In the genomic region with DNA sequence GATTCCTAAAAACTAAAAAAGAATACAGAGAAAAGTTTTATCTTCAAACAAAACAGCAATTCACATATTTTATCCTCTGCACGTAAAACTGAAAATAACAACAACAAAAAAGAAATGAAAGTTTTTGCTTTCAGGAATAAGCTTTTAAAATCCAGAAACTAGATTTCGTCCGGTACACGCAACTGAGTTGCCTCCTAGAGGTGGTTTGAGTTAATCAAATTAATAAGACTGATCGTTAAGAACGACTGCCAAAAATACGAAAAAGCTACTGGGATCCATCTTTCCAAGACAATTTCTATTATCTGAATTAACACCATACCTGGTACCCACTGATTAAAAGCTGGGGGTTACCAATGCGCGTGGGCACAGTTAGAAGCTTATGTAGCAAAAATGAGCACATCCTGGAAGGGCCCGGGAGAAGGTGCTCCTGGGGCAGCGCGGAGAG, we compare ENCODE assay signal across 8 cellular contexts. TPM values are rescaled to one million over a fixed set of nuclear protein-coding genes. Genes with fewer than 3 reads are reported as not detected.
DNase-seq lines count a peak whose midpoint lies in the region; ATAC-seq, FAIRE-seq and TF ChIP-seq lines count a peak whose summit lies in the region.

No MANE protein-coding gene starts in this region.

- peak overlapping the region; percentile 91 for H3K9ac ChIP-seq in GM12878 (ENCODE audit: control insufficient read depth, insufficient read depth, low read length)

- no peaks in the 10 kb centered on the region for H4K20me1 ChIP-seq in GM12878 (ENCODE audit: control insufficient read depth, insufficient read depth)

- H3K4me3 ChIP-seq in GM12865 (ENCODE audit: low read depth, low read length) (peak overlapping the region; percentile 87), GM12878 (peak overlapping the region; percentile 100), lower lobe of right lung (peak overlapping the region; percentile 99), vagina (peak overlapping the region; percentile 82 to 100)

- CTCF ChIA-PET in GM12878 (lab: Yijun Ruan, JAX), result interaction anchor here (1.0 to 1.7 kb wide), 5 partner anchors 9 to 30 kb away, joined by 3 to 6 read pairs (median 4); partner anchors contain the start of genes PSMB1 and TBP

- in situ Hi-C loops in GM12878 (cut with MboI), result no loop called here

- intact Hi-C loops in GM12878 (cut with micrococcal nuclease; ENCODE audit: unreplicated experiment), result loop anchor here (1.0 kb wide), 1 partner anchor 29 kb away; the partner anchor contains the start of gene TBP
- intact Hi-C loops in lower lobe of right lung (cut with DNase I), result no loop called here
- intact Hi-C loops in vagina (cut with DNase I), result no loop called here

- ATAC-seq in HG03565 (IDR thresholded peaks at IDR 0.05; ENCODE audit: unreplicated experiment), result peak; percentile 1
- ATAC-seq in GM12878, result no peak
- ATAC-seq in lower lobe of right lung, result no peak
- ATAC-seq in omental fat pad (ENCODE audit: low FRiP score), result no peak
- no peak for ATAC-seq in HG03196 (IDR thresholded peaks at IDR 0.05; ENCODE audit: unreplicated experiment)

- H3K4me2 ChIP-seq in GM12878 (ENCODE audit: control insufficient read depth, insufficient read depth), result peak overlapping the region; percentile 76

- DNase-seq in GM12865 (ENCODE audit: low read depth) (no peak), GM12878 (ENCODE audit: low read depth, low spot score) (no peak), lower lobe of right lung (no peak), vagina (ENCODE audit: extremely low spot score in 2 of 2) (no peak), ureter (ENCODE audit: low spot score) (no peak), omental fat pad (ENCODE audit: low spot score) (no peak)

- H3K79me2 ChIP-seq in GM12878 (ENCODE audit: control insufficient read depth, insufficient read depth, low read length), result peaks cover 27% of the 10 kb centered on the region

- TF ChIP-seq POLR2A in GM12878 (IDR thresholded peaks at IDR 0.05; ENCODE audit: low read depth, low read length) (no peak), vagina (IDR thresholded peaks at IDR 0.05) (no peak)

- peak overlapping the region; percentile 94 for H2AFZ ChIP-seq in GM12878 (ENCODE audit: control insufficient read depth, low read depth, low read length)

- H3K4me1 ChIP-seq in GM12878 (ENCODE audit: control insufficient read depth, insufficient read depth, low read length), result peaks cover 6% of the 10 kb centered on the region; the same call in 1 of the 2 replicates
- H3K4me1 ChIP-seq in lower lobe of right lung, result peaks cover 19% of the 10 kb centered on the region
- H3K4me1 ChIP-seq in vagina, result peaks cover 19% of the 10 kb centered on the region

- SMC1A ChIA-PET in GM12878 (lab: Charles Lee; ENCODE audit: uncharacterized antibody, unreplicated experiment), result interaction anchor here (0.9 to 1.8 kb wide), 5 partner anchors 9 to 30 kb away, joined by 3 to 8 read pairs (median 4); partner anchors contain the start of gene TBP

- TF ChIP-seq EP300 in GM12878 (IDR thresholded peaks at IDR 0.05; ENCODE audit: borderline replicate concordance in 1 of 2, control insufficient read depth in 1 of 2, low read depth in 2 of 2, low read length in 2 of 2), result no peak

- TF ChIP-seq CTCF in GM12865 (IDR thresholded peaks at IDR 0.05; ENCODE audit: insufficient read depth, low read depth, low read length, missing control alignments), result no peak
- peak in 1 of 3 experiments; percentile 6; a peak in 1 of 6 replicates for TF ChIP-seq CTCF in GM12878 (IDR thresholded peaks at IDR 0.05 in 2 of 3, conservative IDR thresholded peaks at IDR 0.05 in 1 of 3; ENCODE audit: control insufficient read depth in 2 of 3, extremely low read depth in 1 of 3, insufficient read depth in 1 of 3, low read depth in 3 of 3, low read length in 3 of 3)
- no peak for TF ChIP-seq CTCF in lower lobe of right lung (IDR thresholded peaks at IDR 0.05)
- no peak for TF ChIP-seq CTCF in vagina (IDR thresholded peaks at IDR 0.05)
- no peak for TF ChIP-seq CTCF in omental fat pad (IDR thresholded peaks at IDR 0.05)

- WGBS in GM12878 (ENCODE audit: insufficient coverage, insufficient replicate concordance, low lambda C conversion rate, missing lambda C conversion rate), result under 1% methylated on average over 12 of the region's 12 CpGs

- H3K36me3 ChIP-seq in GM12878 (ENCODE audit: control insufficient read depth in 2 of 2, insufficient read depth in 2 of 2, low read length in 1 of 2), result peaks cover 0 to 9% of the 10 kb centered on the region in 2 experiments; a peak in 3 of 4 replicates
- peaks cover 44% of the 10 kb centered on the region for H3K36me3 ChIP-seq in lower lobe of right lung
- H3K36me3 ChIP-seq in vagina, result peaks cover 0 to 12% of the 10 kb centered on the region in 2 donors

- no peak for TF ChIP-seq RAD21 in GM12878 (IDR thresholded peaks at IDR 0.05; ENCODE audit: insufficient read depth, low read depth, low read length)

- BruUV-seq in GM12878 (replicated peaks; lab: Mats Ljungman, UMichigan), result no TSS peak

- H3K9me3 ChIP-seq in GM12878 (replicated peaks; ENCODE audit: control insufficient read depth, insufficient read depth, low read length), result no peaks in the 10 kb centered on the region
- no peaks in the 10 kb centered on the region for H3K9me3 ChIP-seq in lower lobe of right lung
- H3K9me3 ChIP-seq in vagina, result no peaks in the 10 kb centered on the region

- POLR2A ChIA-PET in GM12878 (lab: Charles Lee), result interaction anchor here (0.8 to 0.9 kb wide), 2 partner anchors 27 to 31 kb away, joined by 3 to 4 read pairs; no protein-coding TSS in a partner anchor

- no peak for FAIRE-seq in GM12878 (lab: Jason Lieb, UNC)

- H3K27ac ChIP-seq in GM12878 (ENCODE audit: control insufficient read depth, insufficient read depth) (peak overlapping the region; percentile 66), lower lobe of right lung (peak overlapping the region; percentile 94), vagina (peak overlapping the region; percentile 70)

- RAD21 ChIA-PET in GM12878 (lab: Charles Lee; ENCODE audit: unreplicated experiment), result interaction anchor here (1.3 to 1.5 kb wide), 3 partner anchors 19 to 32 kb away, joined by 4 to 7 read pairs (median 4); partner anchors contain the start of gene TBP

- no peaks in the 10 kb centered on the region for H3K27me3 ChIP-seq in GM12878 (replicated peaks in 1 of 2; ENCODE audit: control insufficient read depth in 2 of 2, insufficient read depth in 2 of 2, low read length in 1 of 2)
- H3K27me3 ChIP-seq in lower lobe of right lung (ENCODE audit: low read depth), result no peaks in the 10 kb centered on the region
- H3K27me3 ChIP-seq in vagina, result no peaks in the 10 kb centered on the region

RNA-seq across cellular contexts. Expression of gene PDCD2, which starts 0.7 kb away (rescaled TPM):
- 72.5 and 78.9 TPM in 2 replicates for total RNA-seq in GM12878 (2013; cell fraction: nucleolus; rRNA removed)
- 109 and 115 TPM in 2 replicates for total RNA-seq in GM12878 (2014; rRNA removed)
- 86.5 and 92.9 TPM in 2 replicates for total RNA-seq in GM12878 (2014; rRNA removed; fragmentation: Illumina TruSeq; extraction: Trizol)
- 90.7 and 93.1 TPM in 2 replicates for total RNA-seq in GM12878 (2021)
- polyA plus RNA-seq in GM12878 (2011; ENCODE audit: low read depth), result 26.8 TPM
- polyA plus RNA-seq in GM12878 (2011; rRNA removed), result 105 and 129 TPM in 2 replicates
- 63.1 and 69.8 TPM in 2 replicates for polyA plus RNA-seq in GM12878 (2011; cell fraction: cytosol; rRNA removed)
- polyA plus RNA-seq in GM12878 (2011; cell fraction: nucleus; rRNA removed), result 55.5 and 57.7 TPM in 2 replicates
- 48.0 and 60.1 TPM in 2 replicates for polyA plus RNA-seq in GM12878 (2012)
- 97.5 and 116 TPM in 2 replicates for polyA plus RNA-seq in GM12878 (2014; fragmentation: Illumina TruSeq; extraction: Trizol)
- 10 to 100 TPM; 27.4 to 57.3 TPM for polyA plus RNA-seq in GM12878 (2014; fragmentation: Nextera tagmentation; extraction: Ambion mirVana)
- 103 and 122 TPM in 2 replicates for polyA plus RNA-seq in GM12878 (2014; rRNA removed)
- 100 to 1,000 TPM; 149 to 154 TPM for polyA plus RNA-seq in GM12878 (2016; fragmentation: Nextera tagmentation; extraction: Ambion mirVana)
- polyA minus RNA-seq in GM12878 (2011; rRNA and poly(A)+ RNA removed), result 38.2 and 44.4 TPM in 2 replicates
- 18.7 and 24.7 TPM in 2 replicates for polyA minus RNA-seq in GM12878 (2011; cell fraction: cytosol; rRNA and poly(A)+ RNA removed)
- polyA minus RNA-seq in GM12878 (2011; cell fraction: nucleus; rRNA and poly(A)+ RNA removed), result 21.8 and 27.1 TPM in 2 replicates
- total RNA-seq in lower lobe of right lung, result 48.9 TPM
- 66.3 TPM for total RNA-seq in vagina
- total RNA-seq in ureter, result 67.4 TPM
- total RNA-seq in omental fat pad, result 10 to 100 TPM; 56.4 to 72.8 (median 60.5) TPM

RNA-seq across cellular contexts. Expression of gene TBP, which starts 29.6 kb away (rescaled TPM):
- 39.7 and 48.9 TPM in 2 replicates for total RNA-seq in GM12878 (2013; cell fraction: nucleolus; rRNA removed)
- total RNA-seq in GM12878 (2014; rRNA removed), result 27.1 and 30.6 TPM in 2 replicates
- total RNA-seq in GM12878 (2014; rRNA removed; fragmentation: Illumina TruSeq; extraction: Trizol), result 13.6 and 15.0 TPM in 2 replicates
- total RNA-seq in GM12878 (2021), result 18.3 and 19.6 TPM in 2 replicates
- 10.0 TPM for polyA plus RNA-seq in GM12878 (2011; ENCODE audit: low read depth)
- polyA plus RNA-seq in GM12878 (2011; rRNA removed), result 20.8 and 27.4 TPM in 2 replicates
- 17.1 and 25.9 TPM in 2 replicates for polyA plus RNA-seq in GM12878 (2011; cell fraction: cytosol; rRNA removed)
- polyA plus RNA-seq in GM12878 (2011; cell fraction: nucleus; rRNA removed), result 21.4 and 22.2 TPM in 2 replicates
- 11.7 and 13.6 TPM in 2 replicates for polyA plus RNA-seq in GM12878 (2012)
- polyA plus RNA-seq in GM12878 (2014; fragmentation: Illumina TruSeq; extraction: Trizol), result 24.6 and 25.6 TPM in 2 replicates
- polyA plus RNA-seq in GM12878 (2014; fragmentation: Nextera tagmentation; extraction: Ambion mirVana), result 10 to 100 TPM; 26.0 to 35.5 TPM
- 24.2 and 31.0 TPM in 2 replicates for polyA plus RNA-seq in GM12878 (2014; rRNA removed)
- 10 to 100 TPM; 32.4 to 39.5 TPM for polyA plus RNA-seq in GM12878 (2016; fragmentation: Nextera tagmentation; extraction: Ambion mirVana)
- polyA minus RNA-seq in GM12878 (2011; rRNA and poly(A)+ RNA removed), result 18.0 and 22.6 TPM in 2 replicates
- polyA minus RNA-seq in GM12878 (2011; cell fraction: cytosol; rRNA and poly(A)+ RNA removed), result 6.4 and 8.0 TPM in 2 replicates
- polyA minus RNA-seq in GM12878 (2011; cell fraction: nucleus; rRNA and poly(A)+ RNA removed), result 7.3 and 12.7 TPM in 2 replicates
- total RNA-seq in lower lobe of right lung, result 12.7 TPM
- 14.7 TPM for total RNA-seq in vagina
- total RNA-seq in ureter, result 18.8 TPM
- 10 to 100 TPM; 11.4 to 20.1 (median 19.9) TPM for total RNA-seq in omental fat pad

RNA-seq across cellular contexts. Expression of gene PSMB1, which starts 30.7 kb away (rescaled TPM):
- 67.2 and 69.1 TPM in 2 replicates for total RNA-seq in GM12878 (2013; cell fraction: nucleolus; rRNA removed)
- 303 and 374 TPM in 2 replicates for total RNA-seq in GM12878 (2014; rRNA removed)
- total RNA-seq in GM12878 (2014; rRNA removed; fragmentation: Illumina TruSeq; extraction: Trizol), result 298 and 303 TPM in 2 replicates
- total RNA-seq in GM12878 (2021), result 205 and 208 TPM in 2 replicates
- 248 TPM for polyA plus RNA-seq in GM12878 (2011; ENCODE audit: low read depth)
- polyA plus RNA-seq in GM12878 (2011; rRNA removed), result 453 and 491 TPM in 2 replicates
- polyA plus RNA-seq in GM12878 (2011; cell fraction: cytosol; rRNA removed), result 560 and 617 TPM in 2 replicates
- 288 and 355 TPM in 2 replicates for polyA plus RNA-seq in GM12878 (2011; cell fraction: nucleus; rRNA removed)
- polyA plus RNA-seq in GM12878 (2012), result 198 and 239 TPM in 2 replicates
- 240 and 265 TPM in 2 replicates for polyA plus RNA-seq in GM12878 (2014; fragmentation: Illumina TruSeq; extraction: Trizol)
- polyA plus RNA-seq in GM12878 (2014; fragmentation: Nextera tagmentation; extraction: Ambion mirVana), result 1,000 to 10,000 TPM; 1,185 to 1,317 TPM
- polyA plus RNA-seq in GM12878 (2014; rRNA removed), result 401 and 525 TPM in 2 replicates
- polyA plus RNA-seq in GM12878 (2016; fragmentation: Nextera tagmentation; extraction: Ambion mirVana), result 100 to 1,000 TPM; 636 to 654 TPM
- polyA minus RNA-seq in GM12878 (2011; rRNA and poly(A)+ RNA removed), result 316 and 324 TPM in 2 replicates
- 92.7 and 95.6 TPM in 2 replicates for polyA minus RNA-seq in GM12878 (2011; cell fraction: cytosol; rRNA and poly(A)+ RNA removed)
- 30.3 and 38.0 TPM in 2 replicates for polyA minus RNA-seq in GM12878 (2011; cell fraction: nucleus; rRNA and poly(A)+ RNA removed)
- total RNA-seq in lower lobe of right lung, result 117 TPM
- total RNA-seq in vagina, result 92.3 TPM
- total RNA-seq in ureter, result 118 TPM
- total RNA-seq in omental fat pad, result 100 to 1,000 TPM; 187 to 269 (median 218) TPM
